27 cellular contexts compared by ENCODE assay signal in the genomic region with DNA sequence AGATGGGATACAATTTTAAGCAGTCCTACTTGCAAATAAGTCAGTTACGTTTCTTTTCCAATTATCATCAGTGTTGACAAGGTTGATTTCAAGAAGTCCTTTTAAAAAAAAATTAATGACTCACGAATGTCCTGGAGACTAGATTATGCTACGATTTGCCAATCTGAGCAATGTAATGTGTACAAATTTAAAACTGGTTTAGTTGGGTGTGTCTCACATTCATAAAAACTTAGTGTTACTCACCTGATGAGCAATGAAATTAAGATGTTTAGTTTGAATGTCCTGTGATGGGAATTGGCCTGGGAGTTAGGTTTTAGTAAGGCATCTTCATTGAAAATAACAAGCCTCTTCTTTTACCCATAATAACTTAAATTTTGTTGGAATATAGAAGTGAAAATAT.
"Had no signal": no experiment of that assay in that cellular context is flagged by ENCODE, and none has a peak within 500 bp of the region (broad histone marks: within the 10 kb centered on the region; RNA-seq: fewer than 3 reads in every experiment).

No MANE protein-coding gene starts in this region.

- H3K4me3 ChIP-seq: colonic mucosa, dorsolateral prefrontal cortex, esophagus muscularis mucosa, heart right ventricle, left lung, lower lobe of right lung, spleen, thoracic aorta, uterus had no signal

- DNase-seq: activated CD4-positive, alpha-beta memory T cell treated with anti-CD3 and anti-CD28 coated beads, Interleukin-2, amount 10 ng/mL, durations not matched to agents 7 days and 5 days; activated CD4-positive, alpha-beta T cell treated with anti-CD3 and anti-CD28 coated beads for 1 hour; activated CD4-positive, alpha-beta T cell treated with anti-CD3 and anti-CD28 coated beads, Interleukin-2, amount 10 ng/mL, durations not matched to agents 7 days and 5 days; activated CD8-positive, alpha-beta memory T cell treated with anti-CD3 and anti-CD28 coated beads, Interleukin-2, amount 50 U/mL, for 48 hours; activated gamma-delta T cell treated with Interleukin-2 at 50 U/mL for 16 hours; activated naive CD4-positive, alpha-beta T cell treated with anti-CD3 and anti-CD28 coated beads, Interleukin-2, amount 50 U/mL, for 16 hours; activated T-cell treated with anti-CD3 and anti-CD28 coated beads, Interleukin-2, amount 50 U/mL, for 4 hours; amygdala; colonic mucosa; dorsolateral prefrontal cortex; effector memory CD4-positive, alpha-beta T cell; foreskin melanocyte; heart right ventricle; kidney glomerular epithelial cell; left lung; lower lobe of right lung; mesendoderm; posterior cingulate gyrus; right cardiac atrium; spleen; stimulated activated naive CD4-positive, alpha-beta T cell; T-helper 17 cell; uterus had no signal

- H3K9me3 ChIP-seq: colonic mucosa, esophagus muscularis mucosa, heart right ventricle, left lung, lower lobe of right lung, spleen, thoracic aorta, uterus had no signal

- ATAC-seq: activated T-cell treated with anti-CD3 and anti-CD28 coated beads, Interleukin-2, amount 50 U/mL, for 4 hours; activated T-helper 17 cell treated with anti-CD3 and anti-CD28 coated beads, Interleukin-2, amount 50 U/mL, for 72 hours; heart right ventricle; left lung; lower lobe of right lung; right cardiac atrium; T-helper 17 cell; WTC11 had no signal

- H3K27me3 ChIP-seq: colonic mucosa, left lung, spleen had no signal

- H3K4me1 ChIP-seq: colonic mucosa, esophagus muscularis mucosa, heart right ventricle, left lung, lower lobe of right lung, spleen, uterus had no signal

- H3K36me3 ChIP-seq: colonic mucosa, esophagus muscularis mucosa, heart right ventricle, left lung, lower lobe of right lung, spleen, thoracic aorta, uterus had no signal

- H3K27ac ChIP-seq: colonic mucosa, dorsolateral prefrontal cortex, esophagus muscularis mucosa, heart right ventricle, left lung, lower lobe of right lung, spleen, thoracic aorta, uterus had no signal
